ENCODE assay signal across 10 cellular contexts in genomic region chr3:175890056-175890455, GRCh38.
"Had no signal": no experiment of that assay in that cellular context is flagged by ENCODE, and none has a peak within 500 bp of the region (broad histone marks: within the 10 kb centered on the region; RNA-seq: fewer than 3 reads in every experiment).

No MANE protein-coding gene starts in this region.

- ATAC-seq: HCT116, HepG2, K562 had no signal

- H3K9me3 ChIP-seq: HAP-1 had no signal

- DNase-seq: GM23248, GOT3, H7, HFFc6, KG1 had no signal

- H3K27ac Mint-ChIP-seq: HFFc6 had no signal

- H3K4me3 Mint-ChIP-seq: HFFc6 had no signal

- H3K4me3 ChIP-seq: GM23248, HAP-1, K562 had no signal

- H2AFZ ChIP-seq: GM23248 had no signal

- H3K27ac ChIP-seq: GM23248, HL-60 had no signal

- H3K9me3 Mint-ChIP-seq: HFFc6 had no signal

- H3K36me3 ChIP-seq: HAP-1 had no signal

- H3K9ac ChIP-seq: GM23248 had no signal

- H3K4me1 ChIP-seq: HAP-1 had no signal
